Comparison of ENCODE assay signal across 1 cellular context in the genomic region with DNA sequence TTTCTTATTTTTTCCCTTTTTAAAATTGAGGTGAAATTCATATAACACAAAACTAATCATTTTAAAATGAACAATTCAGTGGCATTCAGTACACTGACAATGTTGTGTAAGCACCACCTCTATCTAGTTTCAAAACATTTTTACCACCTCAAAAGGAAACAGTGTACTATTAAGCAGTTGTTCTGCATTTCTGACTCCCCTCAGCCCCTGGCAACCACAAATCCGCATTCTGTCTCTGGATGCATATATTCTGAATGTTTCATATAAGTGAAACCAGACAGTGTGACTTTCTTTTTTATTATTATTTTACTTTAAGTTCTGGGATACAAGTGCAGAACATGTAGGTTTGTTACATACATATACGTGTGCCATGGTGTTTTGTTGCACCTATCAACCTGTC.
TF ChIP-seq lines count a peak whose summit lies in the region.

No MANE protein-coding gene starts in this region.

TF ChIP-seq in WTC11, 78 proteins besides CTCF, POLR2A, EP300 and RAD21 (continued from another document):
- TF ChIP-seq, protein P1, sequence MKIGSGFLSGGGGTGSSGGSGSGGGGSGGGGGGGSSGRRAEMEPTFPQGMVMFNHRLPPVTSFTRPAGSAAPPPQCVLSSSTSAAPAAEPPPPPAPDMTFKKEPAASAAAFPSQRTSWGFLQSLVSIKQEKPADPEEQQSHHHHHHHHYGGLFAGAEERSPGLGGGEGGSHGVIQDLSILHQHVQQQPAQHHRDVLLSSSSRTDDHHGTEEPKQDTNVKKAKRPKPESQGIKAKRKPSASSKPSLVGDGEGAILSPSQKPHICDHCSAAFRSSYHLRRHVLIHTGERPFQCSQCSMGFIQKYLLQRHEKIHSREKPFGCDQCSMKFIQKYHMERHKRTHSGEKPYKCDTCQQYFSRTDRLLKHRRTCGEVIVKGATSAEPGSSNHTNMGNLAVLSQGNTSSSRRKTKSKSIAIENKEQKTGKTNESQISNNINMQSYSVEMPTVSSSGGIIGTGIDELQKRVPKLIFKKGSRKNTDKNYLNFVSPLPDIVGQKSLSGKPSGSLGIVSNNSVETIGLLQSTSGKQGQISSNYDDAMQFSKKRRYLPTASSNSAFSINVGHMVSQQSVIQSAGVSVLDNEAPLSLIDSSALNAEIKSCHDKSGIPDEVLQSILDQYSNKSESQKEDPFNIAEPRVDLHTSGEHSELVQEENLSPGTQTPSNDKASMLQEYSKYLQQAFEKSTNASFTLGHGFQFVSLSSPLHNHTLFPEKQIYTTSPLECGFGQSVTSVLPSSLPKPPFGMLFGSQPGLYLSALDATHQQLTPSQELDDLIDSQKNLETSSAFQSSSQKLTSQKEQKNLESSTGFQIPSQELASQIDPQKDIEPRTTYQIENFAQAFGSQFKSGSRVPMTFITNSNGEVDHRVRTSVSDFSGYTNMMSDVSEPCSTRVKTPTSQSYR (CRISPR knock-in tag; IDR thresholded peaks at IDR 0.05) = no peak
- TF ChIP-seq, protein P2, sequence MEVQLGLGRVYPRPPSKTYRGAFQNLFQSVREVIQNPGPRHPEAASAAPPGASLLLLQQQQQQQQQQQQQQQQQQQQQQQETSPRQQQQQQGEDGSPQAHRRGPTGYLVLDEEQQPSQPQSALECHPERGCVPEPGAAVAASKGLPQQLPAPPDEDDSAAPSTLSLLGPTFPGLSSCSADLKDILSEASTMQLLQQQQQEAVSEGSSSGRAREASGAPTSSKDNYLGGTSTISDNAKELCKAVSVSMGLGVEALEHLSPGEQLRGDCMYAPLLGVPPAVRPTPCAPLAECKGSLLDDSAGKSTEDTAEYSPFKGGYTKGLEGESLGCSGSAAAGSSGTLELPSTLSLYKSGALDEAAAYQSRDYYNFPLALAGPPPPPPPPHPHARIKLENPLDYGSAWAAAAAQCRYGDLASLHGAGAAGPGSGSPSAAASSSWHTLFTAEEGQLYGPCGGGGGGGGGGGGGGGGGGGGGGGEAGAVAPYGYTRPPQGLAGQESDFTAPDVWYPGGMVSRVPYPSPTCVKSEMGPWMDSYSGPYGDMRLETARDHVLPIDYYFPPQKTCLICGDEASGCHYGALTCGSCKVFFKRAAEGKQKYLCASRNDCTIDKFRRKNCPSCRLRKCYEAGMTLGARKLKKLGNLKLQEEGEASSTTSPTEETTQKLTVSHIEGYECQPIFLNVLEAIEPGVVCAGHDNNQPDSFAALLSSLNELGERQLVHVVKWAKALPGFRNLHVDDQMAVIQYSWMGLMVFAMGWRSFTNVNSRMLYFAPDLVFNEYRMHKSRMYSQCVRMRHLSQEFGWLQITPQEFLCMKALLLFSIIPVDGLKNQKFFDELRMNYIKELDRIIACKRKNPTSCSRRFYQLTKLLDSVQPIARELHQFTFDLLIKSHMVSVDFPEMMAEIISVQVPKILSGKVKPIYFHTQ (CRISPR knock-in tag; IDR thresholded peaks at IDR 0.05) = no peak
